Comparison of ENCODE assay signal across 30 cellular contexts in genomic region chr1:7474143-7474490, GRCh38.
"Had no signal": no experiment of that assay in that cellular context is flagged by ENCODE, and none has a peak within 500 bp of the region (broad histone marks: within the 10 kb centered on the region; RNA-seq: fewer than 3 reads in every experiment).

No MANE protein-coding gene starts in this region.

- H3K36me3 ChIP-seq: ascending aorta, brain microvascular endothelial cell had no signal

- H3K27ac Mint-ChIP-seq: activated CD4-positive, alpha-beta memory T cell treated with anti-CD3 and anti-CD28 coated beads for 36 hours; activated CD4-positive, alpha-beta T cell treated with anti-CD3 and anti-CD28 coated beads for 36 hours; activated CD4-positive, alpha-beta T cell treated with anti-CD3 and anti-CD28 coated beads, Interleukin-2, amount 10 ng/mL, durations not matched to agents 24 days and 14 days; activated CD8-positive, alpha-beta memory T cell treated with anti-CD3 and anti-CD28 coated beads, Interleukin-2, amount 10 ng/mL, durations not matched to agents 7 days and 5 days; activated CD8-positive, alpha-beta T cell treated with anti-CD3 and anti-CD28 coated beads, Interleukin-2, amount 10 ng/mL, durations not matched to agents 7 days and 5 days; activated naive CD4-positive, alpha-beta T cell treated with anti-CD3 and anti-CD28 coated beads, Interleukin-2, amount 10 ng/mL, durations not matched to agents 7 days and 5 days; activated naive CD4-positive, alpha-beta T cell treated with anti-CD3 and anti-CD28 coated beads, Interleukin-2, amount 50 U/mL, for 72 hours; activated naive CD8-positive, alpha-beta T cell treated with anti-CD3 and anti-CD28 coated beads, Interleukin-2, amount 10 ng/mL, durations not matched to agents 7 days and 5 days; activated T-cell treated with anti-CD3 and anti-CD28 coated beads, Interleukin-2, amount 50 U/mL, for 24 hours; activated T-cell treated with anti-CD3 and anti-CD28 coated beads, Interleukin-2, amount 50 U/mL, for 72 hours; dendritic cell treated with granulocyte-macrophage colony-stimulating factor and Interleukin-4, amounts not matched to agents 40 ng/mL and 50 ng/mL, for 4 days; endodermal cell had no signal

- H3K9me3 ChIP-seq: ascending aorta had no signal

- H3K9me3 Mint-ChIP-seq: activated CD4-positive, alpha-beta memory T cell treated with anti-CD3 and anti-CD28 coated beads for 36 hours; activated CD4-positive, alpha-beta T cell treated with anti-CD3 and anti-CD28 coated beads, Interleukin-2, amount 10 ng/mL, durations not matched to agents 24 days and 14 days; activated naive CD4-positive, alpha-beta T cell treated with anti-CD3 and anti-CD28 coated beads, Interleukin-2, amount 10 ng/mL, durations not matched to agents 7 days and 5 days; activated naive CD4-positive, alpha-beta T cell treated with anti-CD3 and anti-CD28 coated beads, Interleukin-2, amount 50 U/mL, for 72 hours; activated naive CD8-positive, alpha-beta T cell treated with anti-CD3 and anti-CD28 coated beads, Interleukin-2, amount 10 ng/mL, durations not matched to agents 7 days and 5 days; activated T-cell treated with anti-CD3 and anti-CD28 coated beads, Interleukin-2, amount 50 U/mL, for 24 hours; activated T-cell treated with anti-CD3 and anti-CD28 coated beads, Interleukin-2, amount 50 U/mL, for 72 hours; central memory CD8-positive, alpha-beta T cell; dendritic cell treated with granulocyte-macrophage colony-stimulating factor and Interleukin-4, amounts not matched to agents 40 ng/mL and 50 ng/mL, for 4 days; endodermal cell had no signal

- FAIRE-seq: bronchial epithelial cell, frontal cortex had no signal

- ATAC-seq: activated CD4-positive, alpha-beta T cell treated with anti-CD3 and anti-CD28 coated beads for 36 hours; activated CD8-positive, alpha-beta memory T cell treated with anti-CD3 and anti-CD28 coated beads, Interleukin-2, amount 10 ng/mL, durations not matched to agents 7 days and 5 days; activated CD8-positive, alpha-beta T cell treated with anti-CD3 and anti-CD28 coated beads, Interleukin-2, amount 10 ng/mL, durations not matched to agents 7 days and 5 days; activated naive CD4-positive, alpha-beta T cell treated with anti-CD3 and anti-CD28 coated beads, Interleukin-2, amount 50 U/mL, for 72 hours; activated T-cell treated with anti-CD3 and anti-CD28 coated beads, Interleukin-2, amount 50 U/mL, for 72 hours; esophagus mucosa had no signal

- H3K4me3 ChIP-seq: ascending aorta, coronary artery, dorsolateral prefrontal cortex had no signal

- H3K36me3 Mint-ChIP-seq: activated CD4-positive, alpha-beta memory T cell treated with anti-CD3 and anti-CD28 coated beads for 36 hours; activated CD8-positive, alpha-beta memory T cell treated with anti-CD3 and anti-CD28 coated beads, Interleukin-2, amount 10 ng/mL, durations not matched to agents 7 days and 5 days; activated naive CD4-positive, alpha-beta T cell treated with anti-CD3 and anti-CD28 coated beads, Interleukin-2, amount 10 ng/mL, durations not matched to agents 7 days and 5 days; activated naive CD4-positive, alpha-beta T cell treated with anti-CD3 and anti-CD28 coated beads, Interleukin-2, amount 50 U/mL, for 72 hours; activated naive CD8-positive, alpha-beta T cell treated with anti-CD3 and anti-CD28 coated beads, Interleukin-2, amount 10 ng/mL, durations not matched to agents 7 days and 5 days had no signal

- H3K4me3 Mint-ChIP-seq: activated CD4-positive, alpha-beta memory T cell treated with anti-CD3 and anti-CD28 coated beads for 36 hours; activated CD4-positive, alpha-beta T cell treated with anti-CD3 and anti-CD28 coated beads for 36 hours; activated CD4-positive, alpha-beta T cell treated with anti-CD3 and anti-CD28 coated beads, Interleukin-2, amount 10 ng/mL, durations not matched to agents 24 days and 14 days; activated CD8-positive, alpha-beta memory T cell treated with anti-CD3 and anti-CD28 coated beads, Interleukin-2, amount 10 ng/mL, durations not matched to agents 7 days and 5 days; activated CD8-positive, alpha-beta T cell treated with anti-CD3 and anti-CD28 coated beads, Interleukin-2, amount 10 ng/mL, durations not matched to agents 7 days and 5 days; activated naive CD4-positive, alpha-beta T cell treated with anti-CD3 and anti-CD28 coated beads, Interleukin-2, amount 10 ng/mL, durations not matched to agents 7 days and 5 days; activated naive CD8-positive, alpha-beta T cell treated with anti-CD3 and anti-CD28 coated beads, Interleukin-2, amount 10 ng/mL, durations not matched to agents 7 days and 5 days; activated T-cell treated with anti-CD3 and anti-CD28 coated beads, Interleukin-2, amount 50 U/mL, for 24 hours; activated T-cell treated with anti-CD3 and anti-CD28 coated beads, Interleukin-2, amount 50 U/mL, for 72 hours; central memory CD8-positive, alpha-beta T cell; dendritic cell treated with granulocyte-macrophage colony-stimulating factor and Interleukin-4, amounts not matched to agents 40 ng/mL and 50 ng/mL, for 4 days; endodermal cell had no signal

- H3K27ac ChIP-seq: ascending aorta, brain microvascular endothelial cell, coronary artery, dorsolateral prefrontal cortex had no signal

- H3K27me3 Mint-ChIP-seq: activated CD4-positive, alpha-beta T cell treated with anti-CD3 and anti-CD28 coated beads for 36 hours; activated CD4-positive, alpha-beta T cell treated with anti-CD3 and anti-CD28 coated beads, Interleukin-2, amount 10 ng/mL, durations not matched to agents 24 days and 14 days; activated CD8-positive, alpha-beta memory T cell treated with anti-CD3 and anti-CD28 coated beads, Interleukin-2, amount 10 ng/mL, durations not matched to agents 7 days and 5 days; activated naive CD4-positive, alpha-beta T cell treated with anti-CD3 and anti-CD28 coated beads, Interleukin-2, amount 10 ng/mL, durations not matched to agents 7 days and 5 days; activated naive CD8-positive, alpha-beta T cell treated with anti-CD3 and anti-CD28 coated beads, Interleukin-2, amount 10 ng/mL, durations not matched to agents 7 days and 5 days; activated T-cell treated with anti-CD3 and anti-CD28 coated beads, Interleukin-2, amount 50 U/mL, for 24 hours; dendritic cell treated with granulocyte-macrophage colony-stimulating factor and Interleukin-4, amounts not matched to agents 40 ng/mL and 50 ng/mL, for 4 days had no signal

- DNase-seq: activated CD4-positive, alpha-beta memory T cell treated with anti-CD3 and anti-CD28 coated beads for 36 hours; activated CD4-positive, alpha-beta T cell treated with anti-CD3 and anti-CD28 coated beads for 36 hours; activated CD4-positive, alpha-beta T cell treated with anti-CD3 and anti-CD28 coated beads, Interleukin-2, amount 10 ng/mL, durations not matched to agents 24 days and 14 days; activated CD4-positive, CD25-positive, alpha-beta regulatory T cell; activated CD4-positive, CD25-positive, alpha-beta regulatory T cell treated with anti-CD3 and anti-CD28 coated beads, Interleukin-2, amount 50 U/mL, for 72 hours; activated CD8-positive, alpha-beta memory T cell treated with anti-CD3 and anti-CD28 coated beads, Interleukin-2, amount 10 ng/mL, durations not matched to agents 7 days and 5 days; activated CD8-positive, alpha-beta memory T cell treated with anti-CD3 and anti-CD28 coated beads, Interleukin-2, amount 50 U/mL, for 4 hours; activated CD8-positive, alpha-beta T cell treated with anti-CD3 and anti-CD28 coated beads, Interleukin-2, amount 10 ng/mL, durations not matched to agents 7 days and 5 days; activated gamma-delta T cell; activated naive CD4-positive, alpha-beta T cell; activated naive CD4-positive, alpha-beta T cell treated with anti-CD3 and anti-CD28 coated beads, Interleukin-2, amount 10 ng/mL, durations not matched to agents 7 days and 5 days; activated naive CD8-positive, alpha-beta T cell treated with anti-CD3 and anti-CD28 coated beads, Interleukin-2, amount 10 ng/mL, durations not matched to agents 7 days and 5 days; activated T-cell treated with anti-CD3 and anti-CD28 coated beads for 4 hours; activated T-cell treated with anti-CD3 and anti-CD28 coated beads, Interleukin-2, amount 50 U/mL, for 24 hours; activated T-cell treated with anti-CD3 and anti-CD28 coated beads, Interleukin-2, amount 50 U/mL, for 72 hours; brain microvascular endothelial cell; dorsolateral prefrontal cortex; effector memory CD4-positive, alpha-beta T cell; endodermal cell; foreskin fibroblast; head of caudate nucleus; T-helper 2 cell had no signal

- H3K4me1 Mint-ChIP-seq: activated CD4-positive, alpha-beta T cell treated with anti-CD3 and anti-CD28 coated beads for 36 hours; activated CD4-positive, alpha-beta T cell treated with anti-CD3 and anti-CD28 coated beads, Interleukin-2, amount 10 ng/mL, durations not matched to agents 24 days and 14 days; activated CD8-positive, alpha-beta memory T cell treated with anti-CD3 and anti-CD28 coated beads, Interleukin-2, amount 10 ng/mL, durations not matched to agents 7 days and 5 days; activated naive CD4-positive, alpha-beta T cell treated with anti-CD3 and anti-CD28 coated beads, Interleukin-2, amount 10 ng/mL, durations not matched to agents 7 days and 5 days; activated naive CD8-positive, alpha-beta T cell treated with anti-CD3 and anti-CD28 coated beads, Interleukin-2, amount 10 ng/mL, durations not matched to agents 7 days and 5 days; central memory CD8-positive, alpha-beta T cell; endodermal cell had no signal

- H3K27me3 ChIP-seq: ascending aorta, brain microvascular endothelial cell, dorsolateral prefrontal cortex had no signal
